ENCODE assay signal across 9 cellular contexts in the genomic region with DNA sequence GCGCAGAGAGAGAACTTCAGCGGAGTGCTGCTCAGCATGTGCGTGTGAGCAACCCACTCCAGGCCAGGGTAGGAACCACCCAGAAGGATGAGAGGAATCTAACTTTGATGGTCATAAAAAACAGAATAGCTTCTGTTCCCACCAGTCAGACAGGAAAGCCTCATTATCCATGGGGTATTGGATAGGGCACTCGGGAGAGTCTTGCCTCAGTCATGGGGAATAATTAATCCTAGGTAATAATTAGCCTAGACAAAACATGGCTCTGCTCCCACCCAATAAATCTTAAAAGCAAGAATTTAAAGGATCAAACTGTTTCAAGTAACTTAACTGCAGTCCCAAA. TPM values are rescaled to one million over a fixed set of nuclear protein-coding genes. Genes with fewer than 3 reads are reported as not detected.
DNase-seq lines count a peak whose midpoint lies in the region; ATAC-seq and TF ChIP-seq lines count a peak whose summit lies in the region.
"Had no signal": no experiment of that assay in that cellular context is flagged by ENCODE, and none has a peak within 500 bp of the region (broad histone marks: within the 10 kb centered on the region; RNA-seq: fewer than 3 reads in every experiment).

No MANE protein-coding gene starts in this region.

- H3K9me3 ChIP-seq in breast epithelium = no peaks in the 10 kb centered on the region

- no peak for TF ChIP-seq POLR2A in breast epithelium (IDR thresholded peaks at IDR 0.05)

- H3K4me3 ChIP-seq in H7 (ENCODE audit: insufficient read depth, low read depth, low read length) (peak overlapping the region; percentile 17; the same call in 1 of the 2 replicates), breast epithelium (peak overlapping the region; percentile 36 to 61 (median 48)), skeletal muscle cell (ENCODE audit: low read depth, low read length) (peak overlapping the region; percentile 31)

- intact Hi-C loops in breast epithelium (cut with DNase I; ENCODE audit: low total_unique reads) (no loop called here), left colon (cut with DNase I, micrococcal nuclease) (no loop called here)

- ATAC-seq in left colon (peak; percentile 29), HG03342 (IDR thresholded peaks at IDR 0.05; ENCODE audit: unreplicated experiment) (no peak), HG03565 (IDR thresholded peaks at IDR 0.05; ENCODE audit: unreplicated experiment) (no peak), GM21825 (IDR thresholded peaks at IDR 0.05; ENCODE audit: unreplicated experiment) (no peak)

- H3K36me3 ChIP-seq in H7 (replicated peaks; ENCODE audit: control insufficient read depth, insufficient read depth, low read length) (no peaks in the 10 kb centered on the region), breast epithelium (no peaks in the 10 kb centered on the region)

- DNase-seq in H7 = no peak
- no peak for DNase-seq in breast epithelium (ENCODE audit: low spot score in 2 of 2)
- no peak for DNase-seq in left colon
- no peak for DNase-seq in skeletal muscle cell (ENCODE audit: low read depth)
- DNase-seq in AML-193 (lab: John Stamatoyannopoulos, UW) = no peak

- peak overlapping the region; percentile 48 to 71 for H3K27ac ChIP-seq in breast epithelium

- H3K4me1 ChIP-seq in breast epithelium = no peaks in the 10 kb centered on the region

- TF ChIP-seq CTCF in breast epithelium (IDR thresholded peaks at IDR 0.05) = no peak

- H3K27me3 ChIP-seq in H7 (ENCODE audit: control insufficient read depth, insufficient read depth, low read length) (no peaks in the 10 kb centered on the region), breast epithelium (no peaks in the 10 kb centered on the region)

RNA-seq across cellular contexts. Expression of a gene that starts 35.3 kb away (rescaled TPM):
- not detected in 2 replicates for total RNA-seq in H7 (2014; rRNA removed; shearing (Covaris generic))
- total RNA-seq in breast epithelium = not detected
- total RNA-seq in left colon = not detected
- total RNA-seq: mesenteric fat pad had no signal

RNA-seq across cellular contexts. Expression of a gene that starts 36.6 kb away (rescaled TPM):
- 77.2 and 80.9 TPM in 2 replicates for total RNA-seq in H7 (2014; rRNA removed; shearing (Covaris generic))
- total RNA-seq in breast epithelium (10 to 100 TPM; 11.2 to 20.0 (median 17.7) TPM), left colon (10 to 100 TPM; 19.7 to 24.0 TPM)

RNA-seq across cellular contexts. Expression of a gene that starts 37.2 kb away (rescaled TPM):
- total RNA-seq in H7 (2014; rRNA removed; shearing (Covaris generic)) = 25.7 and 30.0 TPM in 2 replicates
- total RNA-seq in breast epithelium (10 to 100 TPM; 20.8 to 27.7 (median 23.3) TPM), left colon (10 to 100 TPM; 15.7 to 17.9 TPM)
